In genomic region chr5:133254803-133255202, GRCh38 we compare ENCODE assay signal across 17 cellular contexts.
A peak's percentile ranks its signal among the peaks of the same experiment; 100 is the strongest.
DNase-seq lines count a peak whose midpoint lies in the region; ATAC-seq and TF ChIP-seq lines count a peak whose summit lies in the region.
"Had no signal": no experiment of that assay in that cellular context is flagged by ENCODE, and none has a peak within 500 bp of the region (broad histone marks: within the 10 kb centered on the region; RNA-seq: fewer than 3 reads in every experiment).

No MANE protein-coding gene starts in this region.

- H3K14ac ChIP-seq in H9 (ENCODE audit: insufficient read depth, low read length) (no peak overlapping the region), trophoblast cell (ENCODE audit: low read length) (no peak overlapping the region)

- H3K4me3 ChIP-seq in BLaER1 (no peak overlapping the region), trophoblast cell (ENCODE audit: low read depth, low read length) (peak overlapping the region; percentile 6)

- H3K27me3 Mint-ChIP-seq in H9 (ENCODE audit: low read depth), result no peaks in the 10 kb centered on the region
- H3K27me3 Mint-ChIP-seq in WTC11 (ENCODE audit: low read depth), result no peaks in the 10 kb centered on the region

- H2BK15ac ChIP-seq in H9 (ENCODE audit: low read depth, low read length), result no peak overlapping the region

- CTCF ChIA-PET in WTC11 (lab: Charles Lee), result interaction anchor here (1.5 kb wide), 1 partner anchor 61 kb away, joined by 4 read pairs; no protein-coding TSS in a partner anchor
- CTCF ChIA-PET in GM10248 (lab: Yijun Ruan, JAX), result interaction anchor here (1.5 to 3.4 kb wide), 2 partner anchors 10 to 143 kb away, joined by 3 to 13 read pairs; no protein-coding TSS in a partner anchor

- no peak overlapping the region for H4K5ac ChIP-seq in H9 (ENCODE audit: insufficient read length, low read depth, low read length)

- peak; percentile 29 for ATAC-seq in WTC11
- ATAC-seq: CD8-positive, alpha-beta T cell had no signal

- H4K12ac ChIP-seq in trophoblast cell (ENCODE audit: low read depth, low read length), result no peak overlapping the region

- H3K9me3 Mint-ChIP-seq in H9 (no peaks in the 10 kb centered on the region), WTC11 (no peaks in the 10 kb centered on the region)
- H3K9me3 Mint-ChIP-seq: CD8-positive, alpha-beta T cell had no signal

- peak overlapping the region; percentile 39 for H3K4me2 ChIP-seq in BLaER1
- H3K4me2 ChIP-seq in H9 (ENCODE audit: insufficient read depth, insufficient read length, low read length), result no peak overlapping the region
- H3K4me2 ChIP-seq in trophoblast cell (ENCODE audit: low read length), result no peak overlapping the region

- H3K23ac ChIP-seq in H9 (ENCODE audit: insufficient read length, low read depth, low read length) (no peak overlapping the region), trophoblast cell (ENCODE audit: low read length) (no peak overlapping the region)

- H3K36me3 ChIP-seq in BLaER1 (no peaks in the 10 kb centered on the region), trophoblast cell (ENCODE audit: control insufficient read depth in 1 of 2, insufficient read depth in 2 of 2, low read length in 2 of 2) (no peaks in the 10 kb centered on the region)

- H4K91ac ChIP-seq in H9 (ENCODE audit: insufficient read length, low read depth, low read length), result no peak overlapping the region
- H4K91ac ChIP-seq in trophoblast cell (ENCODE audit: low read depth, low read length), result no peak overlapping the region

- H3K79me2 ChIP-seq in H9 (ENCODE audit: insufficient read depth, low read length), result no peaks in the 10 kb centered on the region
- no peaks in the 10 kb centered on the region for H3K79me2 ChIP-seq in trophoblast cell (ENCODE audit: control insufficient read depth, insufficient read depth, low read length, poor library complexity)

- H2AK5ac ChIP-seq in H9 (ENCODE audit: insufficient read length, low read length), result no peak overlapping the region
- no peak overlapping the region for H2AK5ac ChIP-seq in trophoblast cell (ENCODE audit: low read length)

- POLR2A ChIA-PET in WTC11 (lab: Charles Lee) (no interaction called here), GM10248 (lab: Yijun Ruan, JAX) (no interaction called here)

- H3K23me2 ChIP-seq in H9 (ENCODE audit: insufficient read length, low read depth, low read length, poor library complexity, severe bottlenecking), result no peaks in the 10 kb centered on the region

- H2AFZ ChIP-seq in H9 (ENCODE audit: low read length) (no peak overlapping the region), trophoblast cell (ENCODE audit: insufficient read depth, low read length, poor library complexity) (no peak overlapping the region)

- H3K56ac ChIP-seq in H9 (ENCODE audit: insufficient read length, low read depth, low read length), result no peak overlapping the region

- no peaks in the 10 kb centered on the region for H3K27me3 ChIP-seq in BLaER1
- H3K27me3 ChIP-seq in H9 (ENCODE audit: insufficient read depth, low read length), result no peaks in the 10 kb centered on the region
- H3K27me3 ChIP-seq in trophoblast cell (ENCODE audit: insufficient read depth, low read length), result no peaks in the 10 kb centered on the region

- WGBS in H9 (ENCODE audit: extremely low coverage, insufficient read length, low lambda C conversion rate), result no CpG with 5 or more reads among the region's 6 CpGs
- WGBS in trophoblast cell (ENCODE audit: extremely low coverage, insufficient coverage, insufficient read length), result no CpG with 5 or more reads among the region's 6 CpGs

- no peak overlapping the region; the same call in 1 of the 2 replicates for H3K27ac ChIP-seq in BLaER1
- H3K27ac ChIP-seq in H9 (ENCODE audit: insufficient read length, low read depth, low read length), result no peak overlapping the region
- H3K27ac ChIP-seq in trophoblast cell (ENCODE audit: low read depth, low read length), result no peak overlapping the region
- H3K27ac ChIP-seq: C4-2B had no signal

- no peak overlapping the region for H3K4ac ChIP-seq in H9 (ENCODE audit: low read depth, low read length)
- H3K4ac ChIP-seq in trophoblast cell (ENCODE audit: low read depth, low read length), result no peak overlapping the region

- no peak overlapping the region for H3K18ac ChIP-seq in H9 (ENCODE audit: insufficient read length, low read depth, low read length)
- no peak overlapping the region for H3K18ac ChIP-seq in trophoblast cell (ENCODE audit: low read length)

- no peak overlapping the region for H2BK20ac ChIP-seq in H9 (ENCODE audit: low read depth, low read length, poor library complexity, severe bottlenecking)

- H3K9ac ChIP-seq in BLaER1 (no peak overlapping the region), H9 (ENCODE audit: extremely low read depth, insufficient read length, low read length) (no peak overlapping the region), trophoblast cell (ENCODE audit: low read length) (no peak overlapping the region)

- H4K8ac ChIP-seq in H9 (replicated peaks; ENCODE audit: insufficient read length, low read depth, low read length) (no peak overlapping the region), trophoblast cell (ENCODE audit: low read depth, low read length) (no peak overlapping the region)

- H4K20me1 ChIP-seq in BLaER1, result no peaks in the 10 kb centered on the region
- no peaks in the 10 kb centered on the region for H4K20me1 ChIP-seq in H9 (ENCODE audit: control insufficient read depth, insufficient read depth, insufficient read length)

- H3K4me1 ChIP-seq in BLaER1, result peaks cover 100% of the 10 kb centered on the region
- no peaks in the 10 kb centered on the region for H3K4me1 ChIP-seq in H9 (ENCODE audit: insufficient read depth, low read length)
- H3K4me1 ChIP-seq in trophoblast cell (ENCODE audit: control insufficient read depth in 1 of 2, insufficient read depth in 2 of 2, low read length in 2 of 2), result no peaks in the 10 kb centered on the region

- H3T11ph ChIP-seq in H9 (ENCODE audit: low read length), result no peak overlapping the region

- H3K4me3 Mint-ChIP-seq in H9 (no peak overlapping the region), WTC11 (no peak overlapping the region)
- H3K4me3 Mint-ChIP-seq: B cell; CD8-positive, alpha-beta T cell had no signal

- H2BK120ac ChIP-seq in H9 (ENCODE audit: low read depth, low read length, poor library complexity, severe bottlenecking) (no peak overlapping the region), trophoblast cell (ENCODE audit: insufficient read depth, low read length, poor library complexity) (no peak overlapping the region)

- DNase-seq in H9 (no peak), WTC11 (ENCODE audit: low spot score) (no peak), trophoblast cell (no peak), GM10248 (ENCODE audit: extremely low spot score) (no peak), NCI-H526 (lab: John Stamatoyannopoulos, UW) (no peak), amniotic stem cell (lab: John Stamatoyannopoulos, UW) (no peak), activated gamma-delta T cell treated with Interleukin-2 at 50 U/mL for 16 hours (no peak)
- DNase-seq: ACHN; CD8-positive, alpha-beta T cell; COR-L47; DMS153; DMS79 treated with DMSO at 0.1 percent for 48 hours; GDM1; IMR-90 had no signal

- H2BK5ac ChIP-seq in H9 (ENCODE audit: insufficient read length, low read length), result no peak overlapping the region
- no peak overlapping the region for H2BK5ac ChIP-seq in trophoblast cell (ENCODE audit: low read depth, low read length, poor library complexity)

- H3K27ac Mint-ChIP-seq in H9 (peak overlapping the region in 1 of 3 experiments; percentile 20; a peak in 1 of 7 replicates), WTC11 (no peak overlapping the region)
- H3K27ac Mint-ChIP-seq: B cell; CD8-positive, alpha-beta T cell had no signal

- H2BK12ac ChIP-seq in H9 (ENCODE audit: insufficient read length, low read depth, low read length) (no peak overlapping the region), trophoblast cell (ENCODE audit: low read length) (no peak overlapping the region)

- peak; percentile 39 for TF ChIP-seq CTCF in H9 (conservative IDR thresholded peaks at IDR 0.05)
- no peak for TF ChIP-seq CTCF in WTC11 (IDR thresholded peaks at IDR 0.05)
- TF ChIP-seq CTCF in GM10248 (IDR thresholded peaks at IDR 0.05; ENCODE audit: control extremely low read depth, extremely low read depth, low read depth, missing control alignments), result no peak

- no peaks in the 10 kb centered on the region for H3K9me3 ChIP-seq in BLaER1
- H3K9me3 ChIP-seq in H9 (ENCODE audit: control insufficient read depth, low read depth, low read length), result no peaks in the 10 kb centered on the region
- H3K9me3 ChIP-seq in trophoblast cell (ENCODE audit: insufficient read depth, low read depth, low read length), result no peaks in the 10 kb centered on the region

- no peaks in the 10 kb centered on the region for H3K36me3 Mint-ChIP-seq in H9 (ENCODE audit: insufficient read depth in 1 of 3, low read depth in 3 of 3)
- no peaks in the 10 kb centered on the region for H3K36me3 Mint-ChIP-seq in WTC11
- H3K36me3 Mint-ChIP-seq: CD8-positive, alpha-beta T cell had no signal

- H3K79me1 ChIP-seq in H9 (ENCODE audit: insufficient read depth, low read depth, low read length, poor library complexity, severe bottlenecking), result no peaks in the 10 kb centered on the region
- H3K79me1 ChIP-seq in trophoblast cell (ENCODE audit: low read length), result no peaks in the 10 kb centered on the region

- H3K4me1 Mint-ChIP-seq in H9 (peaks cover 20 to 21% of the 10 kb centered on the region in 2 experiments), WTC11 (peaks cover 21% of the 10 kb centered on the region)
- H3K4me1 Mint-ChIP-seq: B cell had no signal

TF ChIP-seq in WTC11, 78 proteins besides CTCF, POLR2A, EP300 and RAD21 (continues in another document):
- TF ChIP-seq ZNF281 (CRISPR knock-in tag; IDR thresholded peaks at IDR 0.05) (no peak), ZNF138 (CRISPR knock-in tag; conservative IDR thresholded peaks at IDR 0.05) (no peak), PRRX2 (CRISPR knock-in tag; IDR thresholded peaks at IDR 0.05) (no peak)
